Comparison of ENCODE assay signal across 8 cellular contexts in the genomic region with DNA sequence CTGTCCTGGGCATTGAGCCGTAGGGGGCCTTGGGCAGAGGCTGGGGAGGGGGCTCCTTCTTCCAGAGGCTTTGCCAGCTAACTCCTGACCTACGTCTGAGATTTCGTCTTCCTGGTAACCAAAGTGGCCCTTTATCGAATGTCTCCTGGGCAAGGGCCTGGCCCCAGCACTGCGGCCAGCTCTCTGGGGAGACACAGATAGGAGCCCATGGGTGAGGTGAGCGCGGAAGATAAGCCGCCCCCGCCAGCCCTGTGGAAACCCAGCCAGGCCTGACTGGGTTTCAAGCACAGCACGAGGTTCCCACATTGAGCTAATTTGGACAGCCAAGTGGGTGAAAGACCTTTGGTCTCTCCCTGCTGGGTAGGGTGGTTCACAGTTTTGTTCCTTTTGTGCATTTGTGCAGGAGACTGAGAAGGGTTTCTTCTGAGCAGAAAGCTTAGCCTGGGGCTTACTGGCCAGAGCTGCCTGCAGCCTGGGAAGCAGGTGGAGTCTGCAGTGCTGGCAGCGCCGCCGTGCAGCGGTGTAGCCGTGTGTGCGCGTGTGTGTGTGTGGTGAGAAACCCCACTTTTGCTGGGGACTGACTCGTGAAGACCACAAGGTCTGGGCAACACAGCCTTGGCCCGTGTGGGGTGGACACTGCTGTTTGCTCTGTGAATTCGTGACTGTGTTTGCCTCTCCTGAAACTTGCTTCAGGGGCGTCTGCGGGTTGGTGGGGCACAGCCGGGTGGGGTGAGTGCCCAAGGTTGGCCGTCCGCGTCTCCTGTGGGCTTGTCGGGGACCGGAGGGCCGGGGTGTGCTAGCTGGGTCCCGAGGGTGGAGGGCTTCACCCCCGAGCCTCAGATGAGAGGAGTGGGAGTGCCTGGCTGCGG. TPM values are rescaled to one million over a fixed set of nuclear protein-coding genes. Genes with fewer than 3 reads are reported as not detected.
DNase-seq lines count a peak whose midpoint lies in the region; ATAC-seq and TF ChIP-seq lines count a peak whose summit lies in the region.

No MANE protein-coding gene starts in this region.

- H3K4me2 ChIP-seq in OCI-LY7 (ENCODE audit: low read length): peak overlapping the region; percentile 78

- POLR2A ChIA-PET in OCI-LY7 (lab: Charles Lee): interaction anchor here (0.6 kb wide), 1 partner anchor 124 kb away, joined by 4 read pairs; no protein-coding TSS in a partner anchor

- BruUV-seq in OCI-LY7 (replicated peaks; lab: Mats Ljungman, UMichigan): no TSS peak

- no peaks in the 10 kb centered on the region for H3K9me2 ChIP-seq in OCI-LY7 (ENCODE audit: insufficient read depth, low read length)

- intact Hi-C loops in OCI-LY7 (cut with micrococcal nuclease; ENCODE audit: unreplicated experiment): loop anchor here (5.0 kb wide), 3 partner anchors 43 to 222 kb away; a partner anchor contains a TSS

- ATAC-seq in GM18867 (IDR thresholded peaks at IDR 0.05; ENCODE audit: unreplicated experiment): no peak

- peaks cover 32% of the 10 kb centered on the region for H3K4me1 ChIP-seq in OCI-LY7 (ENCODE audit: insufficient read depth, low read length, poor library complexity, severe bottlenecking)
- peaks cover 23% of the 10 kb centered on the region for H3K4me1 ChIP-seq in ectodermal cell (ENCODE audit: control insufficient read depth, insufficient read depth, low read length)
- peaks cover 29% of the 10 kb centered on the region in 2 donors for H3K4me1 ChIP-seq in mucosa of rectum (ENCODE audit: control insufficient read depth in 2 of 2, insufficient read depth in 2 of 2, low read length in 2 of 2)

- H3K36me3 ChIP-seq in GM06990 (ENCODE audit: control insufficient read depth, insufficient read depth, low read length) (peaks cover 22% of the 10 kb centered on the region), OCI-LY7 (ENCODE audit: insufficient read depth, low read length) (peaks cover 34% of the 10 kb centered on the region), ectodermal cell (ENCODE audit: control insufficient read depth, insufficient read depth, low read length) (peaks cover 10% of the 10 kb centered on the region), mucosa of rectum (ENCODE audit: control insufficient read depth in 2 of 2, insufficient read depth in 2 of 2, low read length in 2 of 2) (peaks cover 7 to 9% of the 10 kb centered on the region in 2 donors)

- H3K79me2 ChIP-seq in OCI-LY7 (ENCODE audit: insufficient read depth, low read depth, low read length): peaks cover 53% of the 10 kb centered on the region

- 49 to 53% methylated on average over 32 of the region's 32 CpGs for WGBS in ectodermal cell, 2 experiments

- no peak overlapping the region for H2AFZ ChIP-seq in OCI-LY7 (ENCODE audit: low read length)

- H3K9me3 ChIP-seq in OCI-LY7 (ENCODE audit: low read length) (no peaks in the 10 kb centered on the region), ectodermal cell (ENCODE audit: control insufficient read depth, low read length) (no peaks in the 10 kb centered on the region), mucosa of rectum (ENCODE audit: control insufficient read depth in 2 of 2, low read length in 2 of 2) (no peaks in the 10 kb centered on the region)

- H3K4me3 ChIP-seq in GM06990 (replicated peaks; ENCODE audit: low read depth, low read length) (peak overlapping the region; percentile 98), OCI-LY7 (ENCODE audit: low read depth, low read length, poor library complexity, severe bottlenecking) (peak overlapping the region; percentile 95), ectodermal cell (ENCODE audit: insufficient read depth, low read depth, low read length) (peak overlapping the region; percentile 28), mucosa of rectum (ENCODE audit: low read length in 2 of 2) (peak overlapping the region; percentile 43 to 71)

- peak overlapping the region; percentile 5 to 32 for H3K9ac ChIP-seq in mucosa of rectum (ENCODE audit: low read depth in 1 of 2, low read length in 2 of 2)

- H4K20me1 ChIP-seq in OCI-LY7 (ENCODE audit: insufficient read depth, low read length): peaks cover 6% of the 10 kb centered on the region; the same call in 1 of the 2 replicates

- TF ChIP-seq CTCF in GM06990 (IDR thresholded peaks at IDR 0.05; ENCODE audit: insufficient read depth, low read length, poor library complexity, severe bottlenecking): no peak
- no peak for TF ChIP-seq CTCF in OCI-LY7 (conservative IDR thresholded peaks at IDR 0.05; ENCODE audit: low read length)

- H3K27ac ChIP-seq in OCI-LY7 (ENCODE audit: low read depth, low read length, poor library complexity, severe bottlenecking): peak overlapping the region; percentile 13
- H3K27ac ChIP-seq in ectodermal cell (ENCODE audit: insufficient read depth, low read depth, low read length, poor library complexity, severe bottlenecking): peak overlapping the region; percentile 62
- peak overlapping the region in 1 of 2 donors; percentile 23 for H3K27ac ChIP-seq in mucosa of rectum (ENCODE audit: low read depth in 2 of 2, low read length in 2 of 2)

- peak; percentile 68 for DNase-seq in GM06990 (ENCODE audit: extremely low read depth, insufficient read length)
- peak; percentile 39 for DNase-seq in OCI-LY7 (ENCODE audit: low spot score)
- no peak for DNase-seq in amniotic stem cell (lab: John Stamatoyannopoulos, UW)
- no peak for DNase-seq in NCI-H146 (lab: John Stamatoyannopoulos, UW)
- no peak for DNase-seq in NCI-H2107 (lab: John Stamatoyannopoulos, UW)

- CTCF ChIA-PET in OCI-LY7 (lab: Charles Lee; ENCODE audit: unreplicated experiment): no interaction called here

- H3K27me3 ChIP-seq in GM06990 (replicated peaks; ENCODE audit: control insufficient read depth, insufficient read depth, low read length) (no peaks in the 10 kb centered on the region), ectodermal cell (ENCODE audit: control insufficient read depth, insufficient read depth, low read length, poor library complexity, severe bottlenecking) (no peaks in the 10 kb centered on the region), mucosa of rectum (ENCODE audit: control insufficient read depth in 2 of 2, insufficient read depth in 2 of 2, low read length in 2 of 2) (no peaks in the 10 kb centered on the region)

RNA-seq across cellular contexts. Expression of a gene that starts 2.5 kb away (rescaled TPM):
- total RNA-seq in OCI-LY7 (2014; rRNA removed; shearing (Covaris generic)): 158 and 180 TPM in 2 replicates
- total RNA-seq in OCI-LY7 (2022): 189 and 197 TPM in 2 replicates
- polyA plus RNA-seq in ectodermal cell (2013, experiment 1 of 4): 864 TPM
- 896 TPM for polyA plus RNA-seq in ectodermal cell (2013, experiment 2 of 4)
- 649 TPM for polyA plus RNA-seq in ectodermal cell (2013, experiment 3 of 4)
- 707 TPM for polyA plus RNA-seq in ectodermal cell (2013, experiment 4 of 4)

RNA-seq across cellular contexts. Expression of a gene that starts 14.8 kb away (rescaled TPM):
- 0.05 and 0.06 TPM in 2 replicates for total RNA-seq in OCI-LY7 (2014; rRNA removed; shearing (Covaris generic))
- 1.0 and 1.2 TPM in 2 replicates for total RNA-seq in OCI-LY7 (2022)
- polyA plus RNA-seq in ectodermal cell (2013, experiment 1 of 4): 0.41 TPM
- 0.89 TPM for polyA plus RNA-seq in ectodermal cell (2013, experiment 2 of 4)
- 0.64 TPM for polyA plus RNA-seq in ectodermal cell (2013, experiment 3 of 4)
- 0.49 TPM for polyA plus RNA-seq in ectodermal cell (2013, experiment 4 of 4)

RNA-seq across cellular contexts. Expression of a gene that starts 31.0 kb away (rescaled TPM):
- total RNA-seq in OCI-LY7 (2014; rRNA removed; shearing (Covaris generic)): not detected in 2 replicates
- total RNA-seq in OCI-LY7 (2022): not detected in 2 replicates
- not detected for polyA plus RNA-seq in ectodermal cell (2013, experiment 1 of 4)
- polyA plus RNA-seq in ectodermal cell (2013, experiment 2 of 4): not detected
- polyA plus RNA-seq in ectodermal cell (2013, experiment 3 of 4): not detected
- not detected for polyA plus RNA-seq in ectodermal cell (2013, experiment 4 of 4)

RNA-seq across cellular contexts. Expression of a gene that starts 43.3 kb away (rescaled TPM):
- 65.2 and 77.2 TPM in 2 replicates for total RNA-seq in OCI-LY7 (2014; rRNA removed; shearing (Covaris generic))
- 58.0 and 58.2 TPM in 2 replicates for total RNA-seq in OCI-LY7 (2022)
- 121 TPM for polyA plus RNA-seq in ectodermal cell (2013, experiment 1 of 4)
- 110 TPM for polyA plus RNA-seq in ectodermal cell (2013, experiment 2 of 4)
- 105 TPM for polyA plus RNA-seq in ectodermal cell (2013, experiment 3 of 4)
- polyA plus RNA-seq in ectodermal cell (2013, experiment 4 of 4): 117 TPM

RNA-seq across cellular contexts. Expression of a gene that starts 58.4 kb away (rescaled TPM):
- total RNA-seq in OCI-LY7 (2014; rRNA removed; shearing (Covaris generic)): 50.0 and 65.5 TPM in 2 replicates
- total RNA-seq in OCI-LY7 (2022): 70.7 and 74.6 TPM in 2 replicates
- 67.1 TPM for polyA plus RNA-seq in ectodermal cell (2013, experiment 1 of 4)
- polyA plus RNA-seq in ectodermal cell (2013, experiment 2 of 4): 67.3 TPM
- 49.6 TPM for polyA plus RNA-seq in ectodermal cell (2013, experiment 3 of 4)
- polyA plus RNA-seq in ectodermal cell (2013, experiment 4 of 4): 56.8 TPM

Comparison
In these comparisons a context has a peak if more than half of its experiments do, and no peak if none do; other contexts are left out.
1. DNase-seq: peak in GM06990 (single experiment) and OCI-LY7 (single experiment); none in amniotic stem cell (single experiment), NCI-H146 (single experiment) and NCI-H2107 (single experiment).
2. H3K4me3 ChIP-seq: peak in every context shown above with its lines; median percentile 98 in GM06990; 95 in OCI-LY7; 57 in mucosa of rectum; 28 in ectodermal cell.